28 cellular contexts compared by ENCODE assay signal in the genomic region with DNA sequence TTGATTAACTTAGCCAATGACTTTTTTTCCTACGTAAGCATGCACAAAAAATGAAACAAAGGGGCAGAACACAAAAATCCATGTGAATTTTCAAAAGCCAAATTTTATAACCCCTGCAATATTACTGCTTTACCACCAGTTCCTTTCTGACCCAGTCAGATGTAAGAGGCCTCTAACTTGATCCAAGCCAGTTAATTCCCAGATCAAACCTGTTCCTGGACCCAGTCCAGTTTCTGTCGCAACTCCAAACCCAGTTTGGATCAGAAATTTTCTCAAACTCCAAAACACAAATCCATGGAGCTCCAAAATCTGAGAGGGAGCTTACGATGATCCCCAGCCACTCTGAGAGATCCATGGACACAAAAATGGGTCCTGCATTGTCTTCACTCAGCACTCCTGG. TPM values are rescaled to one million over a fixed set of nuclear protein-coding genes. Genes with fewer than 3 reads are reported as not detected.
"Had no signal": no experiment of that assay in that cellular context is flagged by ENCODE, and none has a peak within 500 bp of the region (broad histone marks: within the 10 kb centered on the region; RNA-seq: fewer than 3 reads in every experiment).

No MANE protein-coding gene starts in this region.

- H3K36me3 ChIP-seq: breast epithelium, esophagus muscularis mucosa, gastrocnemius medialis, neural progenitor cell, thoracic aorta, upper lobe of left lung, vagina had no signal

- FAIRE-seq: keratinocyte had no signal

- ATAC-seq: gastrocnemius medialis, left cardiac atrium, natural killer cell, psoas muscle had no signal

- H3K27ac ChIP-seq: breast epithelium, esophagus muscularis mucosa, gastrocnemius medialis, hepatocyte, neural progenitor cell, parathyroid adenoma, psoas muscle, thoracic aorta, upper lobe of left lung, vagina had no signal

- H3K79me2 ChIP-seq: hepatocyte, parathyroid adenoma had no signal

- H3K4me2 ChIP-seq: hepatocyte, neural progenitor cell had no signal

- H3K27me3 ChIP-seq: breast epithelium, gastrocnemius medialis, hepatocyte, neural progenitor cell, upper lobe of left lung, vagina had no signal

- H3K4me3 ChIP-seq: breast epithelium, esophagus muscularis mucosa, gastrocnemius medialis, hepatocyte, neural progenitor cell, psoas muscle, thoracic aorta, upper lobe of left lung, vagina had no signal

- H2AFZ ChIP-seq: hepatocyte, parathyroid adenoma had no signal

- DNase-seq: activated CD4-positive, alpha-beta memory T cell treated with anti-CD3 and anti-CD28 coated beads, Interleukin-2, amount 10 ng/mL, durations not matched to agents 7 days and 5 days; activated CD4-positive, alpha-beta T cell treated with anti-CD3 and anti-CD28 coated beads for 1 hour; activated CD4-positive, alpha-beta T cell treated with anti-CD3 and anti-CD28 coated beads, Interleukin-2, amount 10 ng/mL, durations not matched to agents 7 days and 5 days; activated CD8-positive, alpha-beta memory T cell treated with anti-CD3 and anti-CD28 coated beads, Interleukin-2, amount 50 U/mL, for 48 hours; activated gamma-delta T cell treated with Interleukin-2 at 50 U/mL for 16 hours; activated naive CD4-positive, alpha-beta T cell treated with anti-CD3 and anti-CD28 coated beads, Interleukin-2, amount 50 U/mL, for 16 hours; activated T-cell treated with anti-CD3 and anti-CD28 coated beads, Interleukin-2, amount 50 U/mL, for 24 hours; amygdala; central memory CD4-positive, alpha-beta T cell; glutamatergic neuron; left cardiac atrium; mesenchymal stem cell; natural killer cell; occipital lobe; stimulated activated CD4-positive, alpha-beta T cell treated with anti-CD3 and anti-CD28 coated beads, Interleukin-2, amount 100 ng/mL, for 48 hours; T-helper 2 cell; upper lobe of left lung had no signal

- H3K9me3 ChIP-seq: breast epithelium, esophagus muscularis mucosa, gastrocnemius medialis, psoas muscle, thoracic aorta, upper lobe of left lung, vagina had no signal

- H3K4me1 ChIP-seq: breast epithelium, esophagus muscularis mucosa, gastrocnemius medialis, parathyroid adenoma, psoas muscle, upper lobe of left lung, vagina had no signal

- H3K9ac ChIP-seq: neural progenitor cell, parathyroid adenoma had no signal

RNA-seq across cellular contexts. Expression of a gene that starts 7.8 kb away (rescaled TPM):
- total RNA-seq: esophagus muscularis mucosa, gastrocnemius medialis, left cardiac atrium, skeletal muscle tissue, thoracic aorta had no signal
- polyA plus RNA-seq: psoas muscle had no signal
